ENCODE assay signal across 6 cellular contexts in the genomic region with DNA sequence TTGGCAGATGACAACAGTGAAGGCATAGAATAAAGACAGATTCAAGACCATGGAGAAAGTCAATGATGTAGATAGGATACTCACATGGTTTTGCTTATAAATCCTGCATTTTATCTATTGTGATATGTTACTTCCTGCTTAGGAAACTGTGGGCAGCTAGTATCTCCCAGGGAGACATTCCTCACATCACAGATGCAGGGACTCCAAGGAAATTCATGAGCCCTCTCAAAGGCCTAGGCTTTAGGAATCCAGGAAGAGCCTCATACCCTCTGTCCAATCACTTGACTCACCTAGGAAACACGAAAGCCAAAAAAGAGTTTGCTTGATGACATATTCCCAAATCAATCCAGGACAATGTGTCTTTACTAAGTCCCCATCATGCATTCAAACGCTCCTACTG.
"Had no signal": no experiment of that assay in that cellular context is flagged by ENCODE, and none has a peak within 500 bp of the region (broad histone marks: within the 10 kb centered on the region; RNA-seq: fewer than 3 reads in every experiment).

No MANE protein-coding gene starts in this region.

- H3K36me3 Mint-ChIP-seq: IgD-negative memory B cell had no signal

- H3K27ac Mint-ChIP-seq: HFFc6, IgD-negative memory B cell had no signal

- H3K36me3 ChIP-seq: HAP-1 had no signal

- H3K4me1 ChIP-seq: HAP-1 had no signal

- H3K27ac ChIP-seq: HL-60 had no signal

- H3K9me3 ChIP-seq: HAP-1 had no signal

- H3K4me3 Mint-ChIP-seq: HFFc6, IgD-negative memory B cell had no signal

- DNase-seq: GOT3, H7, HFFc6 had no signal

- H3K4me3 ChIP-seq: HAP-1 had no signal
